ENCODE assay signal across 23 cellular contexts in genomic region chr5:37804401-37804800, GRCh38. TPM values are rescaled to one million over a fixed set of nuclear protein-coding genes. Genes with fewer than 3 reads are reported as not detected.
"Had no signal": no experiment of that assay in that cellular context is flagged by ENCODE, and none has a peak within 500 bp of the region (broad histone marks: within the 10 kb centered on the region; RNA-seq: fewer than 3 reads in every experiment).

No MANE protein-coding gene starts in this region.

- H3K9me3 ChIP-seq: MG63 had no signal

- H3K4me3 ChIP-seq: MG63, SJCRH30 had no signal

- DNase-seq: IMR-90, Karpas-422, KG1, MG63, NCI-H1092, NCI-H1105 treated with DMSO at 0.1 percent for 48 hours, NCI-H1417 treated with DMSO at 0.1 percent for 48 hours, NCI-H146, NCI-H1930, NCI-H2081, NCI-H2107, NCI-H345, NCI-H524, NCI-H526 treated with DMSO at 0.1 percent for 48 hours, NCI-H774, SHP77 treated with DMSO at 0.1 percent for 48 hours, SJCRH30, T-helper 1 cell, T-helper 17 cell had no signal

- H3K36me3 ChIP-seq: MG63, SJCRH30 had no signal

- H3K4me3 Mint-ChIP-seq: T-helper 17 cell had no signal

- H3K27me3 ChIP-seq: MG63, SJCRH30 had no signal

- H3K27ac ChIP-seq: RWPE1, SJCRH30 had no signal

- H3K27ac Mint-ChIP-seq: T-helper 17 cell had no signal

- ATAC-seq: HepG2, Panc1, T-helper 17 cell had no signal

- H3K4me1 Mint-ChIP-seq: T-helper 17 cell had no signal

RNA-seq across cellular contexts. Expression of gene GDNF, which starts 35.4 kb away (rescaled TPM):
- total RNA-seq: NCI-H460, T-helper 17 cell had no signal
